Comparison of ENCODE assay signal across 26 cellular contexts in genomic region chr7:159048656-159049055, GRCh38.
"Had no signal": no experiment of that assay in that cellular context is flagged by ENCODE, and none has a peak within 500 bp of the region (broad histone marks: within the 10 kb centered on the region; RNA-seq: fewer than 3 reads in every experiment).

No MANE protein-coding gene starts in this region.

- H3K4me3 Mint-ChIP-seq: activated B cell treated with CpG ODN at 0.5 μM for 24 hours; activated CD4-positive, alpha-beta T cell treated with anti-CD3 and anti-CD28 coated beads, Interleukin-2, amount 10 ng/mL, durations not matched to agents 24 days and 14 days; activated naive CD8-positive, alpha-beta T cell treated with anti-CD3 and anti-CD28 coated beads, Interleukin-2, amount 50 U/mL, for 24 hours; activated T-cell treated with anti-CD3 and anti-CD28 coated beads, Interleukin-2, amount 50 U/mL, for 4 hours; brain had no signal

- H3K9me3 ChIP-seq: SJCRH30 had no signal

- H3K9me3 Mint-ChIP-seq: activated CD4-positive, alpha-beta T cell treated with anti-CD3 and anti-CD28 coated beads, Interleukin-2, amount 10 ng/mL, durations not matched to agents 24 days and 14 days had no signal

- H3K4me3 ChIP-seq: SJCRH30 had no signal

- ATAC-seq: activated naive CD4-positive, alpha-beta T cell treated with anti-CD3 and anti-CD28 coated beads, Interleukin-2, amount 50 U/mL, for 72 hours; activated naive CD8-positive, alpha-beta T cell treated with anti-CD3 and anti-CD28 coated beads, Interleukin-2, amount 50 U/mL, for 24 hours; activated T-cell treated with anti-CD3 and anti-CD28 coated beads, Interleukin-2, amount 50 U/mL, for 4 hours; Panc1 had no signal

- H3K4me2 ChIP-seq: SK-N-SH had no signal

- H3K9me2 ChIP-seq: SK-N-SH had no signal

- H3K27ac Mint-ChIP-seq: activated B cell treated with CpG ODN at 0.5 μM for 24 hours; activated naive CD8-positive, alpha-beta T cell treated with anti-CD3 and anti-CD28 coated beads, Interleukin-2, amount 50 U/mL, for 24 hours; brain had no signal

- H3K4me1 ChIP-seq: SJCRH30 had no signal

- H3K9ac ChIP-seq: SK-N-SH had no signal

- DNase-seq: activated B cell treated with CpG ODN at 0.5 μM for 24 hours; activated CD4-positive, alpha-beta T cell treated with anti-CD3 and anti-CD28 coated beads for 1 hour; activated CD4-positive, alpha-beta T cell treated with anti-CD3 and anti-CD28 coated beads, Interleukin-2, amount 10 ng/mL, durations not matched to agents 24 days and 14 days; activated CD4-positive, alpha-beta T cell treated with anti-CD3 and anti-CD28 coated beads, Interleukin-2, amount 50 U/mL, for 48 hours; activated naive CD4-positive, alpha-beta T cell treated with Interleukin-2 at 50 U/mL for 16 hours; activated naive CD8-positive, alpha-beta T cell treated with anti-CD3 and anti-CD28 coated beads, Interleukin-2, amount 50 U/mL, for 24 hours; activated T-cell treated with anti-CD3 and anti-CD28 coated beads, Interleukin-2, amount 50 U/mL, for 4 hours; amniotic stem cell; Karpas-422; NCI-H1105 treated with DMSO at 0.1 percent for 48 hours; NCI-H146; NCI-H187 treated with DMSO at 0.1 percent for 48 hours; NCI-H2081 treated with DMSO at 0.1 percent for 48 hours; NCI-H446 treated with DMSO at 0.1 percent for 48 hours; NCI-H526; NCI-H774; OCI-M1; Right ventricle myocardium superior; SJCRH30; SK-N-SH; SW 1271; T1000 had no signal

- H3K27me3 ChIP-seq: SJCRH30 had no signal

- H3K27me3 Mint-ChIP-seq: brain had no signal

- H3K4me1 Mint-ChIP-seq: activated B cell treated with CpG ODN at 0.5 μM for 24 hours, brain had no signal

- H3K27ac ChIP-seq: RWPE1, SJCRH30 had no signal

- H3K36me3 ChIP-seq: SJCRH30 had no signal
